8 cellular contexts compared by ENCODE assay signal in the genomic region with DNA sequence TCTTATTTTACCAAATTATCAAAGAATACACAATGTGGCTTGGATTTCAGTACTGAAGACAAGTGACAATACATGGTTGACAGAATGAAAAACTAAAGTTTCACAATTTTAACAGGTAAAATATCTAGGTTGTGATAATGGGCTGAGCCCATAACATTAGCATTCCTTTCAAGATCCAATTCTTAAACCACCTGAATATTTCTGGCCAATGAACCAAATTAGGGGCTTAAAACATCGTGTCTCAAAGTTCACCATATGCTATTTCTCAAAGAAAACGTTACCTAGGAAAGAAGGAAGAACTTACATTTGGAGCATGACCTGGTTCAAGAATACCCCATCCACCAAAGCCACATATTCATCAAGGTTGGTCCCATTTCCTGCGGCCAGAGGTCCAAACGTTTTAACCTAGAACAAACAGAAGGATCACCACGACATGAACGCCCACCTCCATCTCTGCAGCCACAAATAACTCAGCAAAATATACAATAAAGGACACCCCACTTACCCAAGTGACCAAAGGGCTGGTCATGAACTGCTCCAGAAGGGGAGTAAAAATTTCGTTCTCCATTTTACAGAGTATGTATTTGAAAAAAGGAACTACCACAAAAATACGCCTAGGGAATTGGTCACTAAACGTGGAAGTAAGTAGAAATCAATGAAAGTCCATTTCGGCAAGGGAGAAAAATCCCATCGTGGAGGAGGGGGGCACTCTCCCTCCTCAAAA. TPM values are rescaled to one million over a fixed set of nuclear protein-coding genes. Genes with fewer than 3 reads are reported as not detected.
DNase-seq lines count a peak whose midpoint lies in the region; ATAC-seq, FAIRE-seq and TF ChIP-seq lines count a peak whose summit lies in the region.

No MANE protein-coding gene starts in this region.

- peak overlapping the region; percentile 94 for H2AFZ ChIP-seq in keratinocyte (ENCODE audit: control insufficient read depth, low read length)

- no peaks in the 10 kb centered on the region for H3K9me1 ChIP-seq in keratinocyte (ENCODE audit: control insufficient read depth, extremely low read depth, insufficient read depth, low read length)

- H3K4me3 ChIP-seq in LNCaP clone FGC (ENCODE audit: low read depth, low read length) (peak overlapping the region; percentile 68), adrenal gland (peak overlapping the region in 3 of 4 donors; percentile 84 to 93 (median 90)), keratinocyte (ENCODE audit: control insufficient read depth in 2 of 3, extremely low read depth in 1 of 3, insufficient read depth in 2 of 3, low read depth in 1 of 3, low read length in 3 of 3) (peak overlapping the region; percentile 72 to 95 (median 93))

- peaks cover 28% of the 10 kb centered on the region for H3K79me2 ChIP-seq in keratinocyte (ENCODE audit: control insufficient read depth, insufficient read depth, low read length)

- no peaks in the 10 kb centered on the region for H4K20me1 ChIP-seq in keratinocyte (ENCODE audit: control insufficient read depth, extremely low read depth, insufficient read depth, low read length)

- H3K9me3 ChIP-seq in ES-I3 (ENCODE audit: control insufficient read depth, insufficient read depth, low read length) (no peaks in the 10 kb centered on the region), adrenal gland (replicated peaks in 1 of 3) (no peaks in the 10 kb centered on the region), keratinocyte (ENCODE audit: control insufficient read depth, low read depth, low read length) (no peaks in the 10 kb centered on the region)

- H3K36me3 ChIP-seq in ES-I3 (ENCODE audit: insufficient read depth, low read length) = no peaks in the 10 kb centered on the region
- no peaks in the 10 kb centered on the region for H3K36me3 ChIP-seq in adrenal gland (replicated peaks in 1 of 2)
- no peaks in the 10 kb centered on the region for H3K36me3 ChIP-seq in keratinocyte (ENCODE audit: control insufficient read depth in 2 of 2, extremely low read depth in 1 of 2, insufficient read depth in 2 of 2, low read length in 2 of 2)

- intact Hi-C loops in adrenal gland (cut with DNase I) = no loop called here

- H3K27me3 ChIP-seq in adrenal gland = no peaks in the 10 kb centered on the region
- no peaks in the 10 kb centered on the region for H3K27me3 ChIP-seq in keratinocyte (ENCODE audit: control insufficient read depth, extremely low read depth, insufficient read depth, low read length)

- no peak for TF ChIP-seq POLR2A in adrenal gland (IDR thresholded peaks at IDR 0.05)

- dilution Hi-C loops in keratinocyte (cut with MboI; ENCODE audit: extremely low pct_ligation_motif_present, low sequenced_read_pairs) = no loop called here

- H3K4me2 ChIP-seq in keratinocyte (ENCODE audit: control insufficient read depth, extremely low read depth, insufficient read depth, low read depth, low read length) = peak overlapping the region; percentile 84

- peak overlapping the region in 4 of 5 donors; percentile 59 to 95 (median 89) for H3K27ac ChIP-seq in adrenal gland
- H3K27ac ChIP-seq in keratinocyte (ENCODE audit: control insufficient read depth, insufficient read depth, low read length) = peak overlapping the region; percentile 73
- H3K27ac ChIP-seq in substantia nigra (ENCODE audit: low read depth, low read length, poor library complexity, severe bottlenecking) = peak overlapping the region; percentile 96

- TF ChIP-seq CTCF in LNCaP clone FGC (IDR thresholded peaks at IDR 0.05; ENCODE audit: control insufficient read depth, extremely low read depth, insufficient read depth) = no peak
- TF ChIP-seq CTCF in adrenal gland (IDR thresholded peaks at IDR 0.05) = no peak
- no peak for TF ChIP-seq CTCF in keratinocyte (optimal IDR thresholded peaks at IDR 0.05 in 1 of 3, IDR thresholded peaks at IDR 0.05 in 1 of 3, conservative IDR thresholded peaks at IDR 0.05 in 1 of 3; ENCODE audit: extremely low read depth in 1 of 3, insufficient read depth in 2 of 3, low read length in 3 of 3)

- ATAC-seq in GM18511 (IDR thresholded peaks at IDR 0.05; ENCODE audit: unreplicated experiment) (no peak), HG03025 (IDR thresholded peaks at IDR 0.05; ENCODE audit: low FRiP score, unreplicated experiment) (no peak)

- H3K9ac ChIP-seq in ES-I3 (ENCODE audit: low read depth, low read length) = peak overlapping the region; percentile 99
- H3K9ac ChIP-seq in keratinocyte (ENCODE audit: control insufficient read depth, extremely low read depth, insufficient read depth, low read length) = peak overlapping the region; percentile 85

- FAIRE-seq in keratinocyte (lab: Jason Lieb, UNC) = no peak

- DNase-seq in LNCaP clone FGC (ENCODE audit: low read depth) = no peak
- peak in 1 of 7 donors; percentile 9 for DNase-seq in adrenal gland
- no peak for DNase-seq in keratinocyte (ENCODE audit: low read depth, low spot score)
- peak in 2 of 49 donors; percentile 48 to 63 for DNase-seq in substantia nigra (lab: John Stamatoyannopoulos, UW)
- no peak for DNase-seq in HCEC 1CT

- WGBS in adrenal gland, 4 donors = 1 to 4% (median 3%) methylated on average over 11 of the region's 11 CpGs

- H3K4me1 ChIP-seq in ES-I3 (ENCODE audit: insufficient read depth, low read length) (no peaks in the 10 kb centered on the region), adrenal gland (replicated peaks in 1 of 2) (peaks cover 5 to 35% of the 10 kb centered on the region in 2 donors), keratinocyte (ENCODE audit: control insufficient read depth, extremely low read depth, insufficient read depth, low read length) (no peaks in the 10 kb centered on the region)

RNA-seq across cellular contexts. Expression of gene CCDC88A, which starts 1.0 kb away (rescaled TPM):
- 10 to 100 TPM; 18.5 to 71.3 (median 46.8) TPM for total RNA-seq in adrenal gland
- polyA plus RNA-seq in adrenal gland (10 to 100 TPM; 20.9 to 84.9 (median 31.9) TPM), keratinocyte (15.0 to 21.3 TPM (median 15.8 TPM) in 3 replicates)
- 47.0 TPM for polyA plus RNA-seq in keratinocyte (2011; ENCODE audit: low read depth)
- polyA plus RNA-seq in keratinocyte (2011; cell fraction: cytosol; rRNA removed) = 8.0 and 13.6 TPM in 2 replicates
- 22.1 and 27.2 TPM in 2 replicates for polyA plus RNA-seq in keratinocyte (2011; cell fraction: nucleus; rRNA removed)
- polyA plus RNA-seq in keratinocyte (2012; ENCODE audit: low replicate concordance) = 5.8 and 14.2 TPM in 2 replicates
- 21.7 to 50.4 TPM (median 28.5 TPM) in 3 replicates for polyA minus RNA-seq in keratinocyte
- 23.8 TPM for polyA minus RNA-seq in keratinocyte (2011; cell fraction: cytosol; rRNA and poly(A)+ RNA removed)
- 32.8 and 69.3 TPM in 2 replicates for polyA minus RNA-seq in keratinocyte (2011; cell fraction: nucleus; rRNA and poly(A)+ RNA removed)
